Comparison of ENCODE assay signal across 26 cellular contexts in the genomic region with DNA sequence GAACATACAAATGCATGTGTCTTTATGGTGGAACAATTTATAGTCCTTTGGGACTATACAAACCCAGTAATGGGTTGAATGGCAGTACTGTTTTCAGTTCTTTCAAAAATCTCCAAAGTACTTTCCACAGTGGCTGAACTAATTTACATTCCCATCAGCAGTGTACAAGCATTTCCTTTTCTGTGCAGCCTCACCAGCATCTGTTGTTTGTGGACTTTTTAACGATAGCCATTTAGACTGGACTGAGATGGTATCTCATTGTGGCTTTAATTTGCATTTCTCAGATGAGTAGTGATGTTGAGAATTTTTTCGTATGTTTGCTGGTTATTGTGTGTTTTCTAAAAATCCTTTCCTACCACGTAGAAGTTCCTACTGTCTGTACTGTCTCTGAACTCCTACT.
DNase-seq lines count a peak whose midpoint lies in the region; ATAC-seq, FAIRE-seq and TF ChIP-seq lines count a peak whose summit lies in the region.
"Had no signal": no experiment of that assay in that cellular context is flagged by ENCODE, and none has a peak within 500 bp of the region (broad histone marks: within the 10 kb centered on the region; RNA-seq: fewer than 3 reads in every experiment).

No MANE protein-coding gene starts in this region.

- H3K9ac ChIP-seq in astrocyte (ENCODE audit: low read length): no peak overlapping the region
- no peak overlapping the region for H3K9ac ChIP-seq in Karpas-422 (ENCODE audit: low read length)
- H3K9ac ChIP-seq: GM23248 had no signal

- H3K36me3 Mint-ChIP-seq in astrocyte (ENCODE audit: low read depth, unreplicated experiment): peaks cover 2% of the 10 kb centered on the region
- H3K36me3 Mint-ChIP-seq in natural killer cell treated with Interleukin-12 subunit alpha and Interleukin-12 subunit beta and Interleukin-15 and Interleukin-18, amount 100 ng/mL, for 72 hours: no peaks in the 10 kb centered on the region
- H3K36me3 Mint-ChIP-seq: CD4-positive, alpha-beta memory T cell had no signal

- TF ChIP-seq CTCF in astrocyte (IDR thresholded peaks at IDR 0.05; ENCODE audit: insufficient read depth, low read depth, low read length): no peak

- H3K27ac Mint-ChIP-seq in astrocyte (ENCODE audit: unreplicated experiment): no peak overlapping the region
- H3K27ac Mint-ChIP-seq in natural killer cell treated with Interleukin-12 subunit alpha and Interleukin-12 subunit beta and Interleukin-15 and Interleukin-18, amount 100 ng/mL, for 72 hours: no peak overlapping the region
- H3K27ac Mint-ChIP-seq: CD4-positive, alpha-beta memory T cell had no signal

- no peaks in the 10 kb centered on the region for H3K27me3 ChIP-seq in astrocyte (ENCODE audit: insufficient read depth, low read length)
- H3K27me3 ChIP-seq in Karpas-422 (ENCODE audit: low read length): no peaks in the 10 kb centered on the region
- H3K27me3 ChIP-seq: BE2C had no signal

- no peaks in the 10 kb centered on the region for H3K79me2 ChIP-seq in astrocyte (ENCODE audit: insufficient read depth, low read length)
- H3K79me2 ChIP-seq in Karpas-422 (ENCODE audit: low read length): no peaks in the 10 kb centered on the region

- H3K9me3 ChIP-seq in astrocyte (ENCODE audit: insufficient read depth, low read depth, low read length) (no peaks in the 10 kb centered on the region), Karpas-422 (ENCODE audit: low read length) (peaks cover 7% of the 10 kb centered on the region)
- H3K9me3 ChIP-seq: A549, BE2C had no signal

- H4K20me1 ChIP-seq in astrocyte (ENCODE audit: insufficient read depth, low read length) (no peaks in the 10 kb centered on the region), Karpas-422 (ENCODE audit: insufficient read depth, low read depth, low read length) (no peaks in the 10 kb centered on the region)

- no peak overlapping the region for H3K4me3 ChIP-seq in astrocyte (ENCODE audit: insufficient read depth, low read depth, low read length)
- no peak overlapping the region for H3K4me3 ChIP-seq in Karpas-422 (ENCODE audit: low read length)
- H3K4me3 ChIP-seq: A549, GM23248 had no signal

- H3K9me2 ChIP-seq in Karpas-422 (replicated peaks; ENCODE audit: insufficient read depth, low read length): no peaks in the 10 kb centered on the region

- DNase-seq in EH (ENCODE audit: low read depth) (peak; percentile 44), astrocyte (ENCODE audit: low read depth) (peak; percentile 32), NCI-H345 (lab: John Stamatoyannopoulos, UW) (no peak), Karpas-422 (no peak)
- DNase-seq in natural killer cell treated with Interleukin-12 subunit alpha and Interleukin-12 subunit beta and Interleukin-15 and Interleukin-18, amount 100 ng/mL, for 72 hours (ENCODE audit: low spot score): no peak
- DNase-seq: 8988T; ACHN; AML-193; BE2C; C1 segment of cervical spinal cord; Calu3; CD4-positive, alpha-beta memory T cell; COR-L47; DMS53; DMS79 treated with DMSO at 0.1 percent for 48 hours; GM23248; H7; HCEC 1CT had no signal

- ATAC-seq in GM19328 (IDR thresholded peaks at IDR 0.05; ENCODE audit: unreplicated experiment) (peak; percentile 57), HG02852 (IDR thresholded peaks at IDR 0.05; ENCODE audit: unreplicated experiment) (peak; percentile 88), GM21717 (IDR thresholded peaks at IDR 0.05; ENCODE audit: unreplicated experiment) (no peak)
- no peak for ATAC-seq in natural killer cell treated with Interleukin-12 subunit alpha and Interleukin-12 subunit beta and Interleukin-15 and Interleukin-18, amount 100 ng/mL, for 72 hours
- ATAC-seq: A549 had no signal

- H3K27ac ChIP-seq in astrocyte (ENCODE audit: low read depth, low read length): no peak overlapping the region
- no peak overlapping the region for H3K27ac ChIP-seq in Karpas-422 (ENCODE audit: low read length)
- H3K27ac ChIP-seq: A549, GM23248 had no signal

- H3K27me3 Mint-ChIP-seq in astrocyte (ENCODE audit: low read depth, unreplicated experiment): no peaks in the 10 kb centered on the region
- peaks cover 24% of the 10 kb centered on the region in 2 donors for H3K27me3 Mint-ChIP-seq in natural killer cell treated with Interleukin-12 subunit alpha and Interleukin-12 subunit beta and Interleukin-15 and Interleukin-18, amount 100 ng/mL, for 72 hours

- H3K36me3 ChIP-seq in astrocyte (ENCODE audit: insufficient read depth, low read length) (no peaks in the 10 kb centered on the region), Karpas-422 (ENCODE audit: insufficient read depth, low read length) (no peaks in the 10 kb centered on the region)
- H3K36me3 ChIP-seq: BE2C had no signal

- H2AFZ ChIP-seq in astrocyte (ENCODE audit: low read depth, low read length) (no peak overlapping the region), Karpas-422 (ENCODE audit: low read length) (no peak overlapping the region)
- H2AFZ ChIP-seq: GM23248 had no signal

- H3K4me1 ChIP-seq in astrocyte (ENCODE audit: insufficient read depth, low read length) (no peaks in the 10 kb centered on the region), Karpas-422 (ENCODE audit: low read length) (no peaks in the 10 kb centered on the region)
- H3K4me1 ChIP-seq: A549, BE2C had no signal

- H3K4me2 ChIP-seq in astrocyte (ENCODE audit: low read length) (no peak overlapping the region), Karpas-422 (ENCODE audit: low read depth, low read length, poor library complexity, severe bottlenecking) (no peak overlapping the region)
- H3K4me2 ChIP-seq: A549 had no signal

- H3K9me3 Mint-ChIP-seq in astrocyte (ENCODE audit: unreplicated experiment): peaks cover 2% of the 10 kb centered on the region
- peaks cover 4% of the 10 kb centered on the region for H3K9me3 Mint-ChIP-seq in natural killer cell treated with Interleukin-12 subunit alpha and Interleukin-12 subunit beta and Interleukin-15 and Interleukin-18, amount 100 ng/mL, for 72 hours

- peaks cover 3% of the 10 kb centered on the region for H3K4me1 Mint-ChIP-seq in astrocyte (ENCODE audit: low read depth, unreplicated experiment)
- no peaks in the 10 kb centered on the region for H3K4me1 Mint-ChIP-seq in natural killer cell treated with Interleukin-12 subunit alpha and Interleukin-12 subunit beta and Interleukin-15 and Interleukin-18, amount 100 ng/mL, for 72 hours (ENCODE audit: low read depth in 2 of 2)
- H3K4me1 Mint-ChIP-seq: CD4-positive, alpha-beta memory T cell had no signal

- H3K4me3 Mint-ChIP-seq in astrocyte (ENCODE audit: unreplicated experiment): no peak overlapping the region
- no peak overlapping the region for H3K4me3 Mint-ChIP-seq in natural killer cell treated with Interleukin-12 subunit alpha and Interleukin-12 subunit beta and Interleukin-15 and Interleukin-18, amount 100 ng/mL, for 72 hours

- no peak for FAIRE-seq in astrocyte (lab: Jason Lieb, UNC)
- FAIRE-seq: A549, G401.6, GM12891, GM18507, H1 had no signal

Comparison
In these comparisons a context has a peak if more than half of its experiments do, and no peak if none do; other contexts are left out.
1. DNase-seq: peak in EH (single experiment) and astrocyte (single experiment); none in NCI-H345 (single experiment), natural killer cell treated with Interleukin-12 subunit alpha and Interleukin-12 subunit beta and Interleukin-15 and Interleukin-18, amount 100 ng/mL, for 72 hours (single experiment) and Karpas-422 (single experiment).
2. ATAC-seq: peak in GM19328 (single experiment) and HG02852 (single experiment); none in GM21717 (single experiment) and natural killer cell treated with Interleukin-12 subunit alpha and Interleukin-12 subunit beta and Interleukin-15 and Interleukin-18, amount 100 ng/mL, for 72 hours (0 of 2).